Comparison of ENCODE assay signal across 1 cellular context in genomic region chr1:41240806-41241747, GRCh38.
TF ChIP-seq lines count a peak whose summit lies in the region.

No MANE protein-coding gene starts in this region.

TF ChIP-seq in HepG2, 621 proteins besides CTCF, POLR2A, EP300 and RAD21 (continued from another document and continues in another):
- TF ChIP-seq AKNA (CRISPR knock-in tag; IDR thresholded peaks at IDR 0.05; ENCODE audit: borderline replicate concordance): no peak
- TF ChIP-seq E2F1 (CRISPR knock-in tag; IDR thresholded peaks at IDR 0.05): no peak
- TF ChIP-seq GRHL1 (CRISPR knock-in tag; conservative IDR thresholded peaks at IDR 0.05): no peak
- TF ChIP-seq DRAP1 (CRISPR knock-in tag; IDR thresholded peaks at IDR 0.05): no peak
- no peak for TF ChIP-seq ZNF280D (CRISPR knock-in tag; IDR thresholded peaks at IDR 0.05)
- TF ChIP-seq ZBTB26 (CRISPR knock-in tag; IDR thresholded peaks at IDR 0.05; ENCODE audit: borderline replicate concordance): no peak
- no peak for TF ChIP-seq PLSCR1 (CRISPR knock-in tag; IDR thresholded peaks at IDR 0.05; ENCODE audit: borderline replicate concordance)
- TF ChIP-seq CBX5 (CRISPR knock-in tag; IDR thresholded peaks at IDR 0.05; ENCODE audit: borderline replicate concordance): no peak
- no peak for TF ChIP-seq ZBTB3 (CRISPR knock-in tag; IDR thresholded peaks at IDR 0.05; ENCODE audit: borderline replicate concordance, low read depth)
- no peak for TF ChIP-seq ZC3H13 (CRISPR knock-in tag; IDR thresholded peaks at IDR 0.05)
- TF ChIP-seq GATAD1 (CRISPR knock-in tag; IDR thresholded peaks at IDR 0.05): no peak
- peak; percentile 79; the same call in 1 of the 2 replicates for TF ChIP-seq ZNF235 (CRISPR knock-in tag; IDR thresholded peaks at IDR 0.05; ENCODE audit: borderline replicate concordance)
- no peak for TF ChIP-seq BCL3 (CRISPR knock-in tag; IDR thresholded peaks at IDR 0.05)
- TF ChIP-seq ZNF761 (CRISPR knock-in tag; conservative IDR thresholded peaks at IDR 0.05): no peak
- no peak for TF ChIP-seq KLF16 (CRISPR knock-in tag; IDR thresholded peaks at IDR 0.05)
- no peak for TF ChIP-seq ZUFSP (CRISPR knock-in tag; IDR thresholded peaks at IDR 0.05; ENCODE audit: borderline replicate concordance)
- no peak for TF ChIP-seq ZBTB25 (CRISPR knock-in tag; IDR thresholded peaks at IDR 0.05)
- no peak for TF ChIP-seq NR2F2 (IDR thresholded peaks at IDR 0.05; ENCODE audit: borderline replicate concordance, low read depth)
- no peak for TF ChIP-seq ZNF337 (CRISPR knock-in tag; IDR thresholded peaks at IDR 0.05; ENCODE audit: borderline replicate concordance, low read depth)
- TF ChIP-seq MEIS2 (CRISPR knock-in tag; IDR thresholded peaks at IDR 0.05): no peak
- peak; percentile 32; the same call in 1 of the 2 replicates for TF ChIP-seq CCDC6 (CRISPR knock-in tag; IDR thresholded peaks at IDR 0.05)
- TF ChIP-seq CHCHD3 (CRISPR knock-in tag; IDR thresholded peaks at IDR 0.05): 0 out of 2 replicates have a peak, but pooled peaks have one; percentile 27
- peak; percentile 54 for TF ChIP-seq TAF1 (CRISPR knock-in tag; IDR thresholded peaks at IDR 0.05)
- TF ChIP-seq RBAK (CRISPR knock-in tag; IDR thresholded peaks at IDR 0.05): no peak
- TF ChIP-seq DDIT3 (CRISPR knock-in tag; IDR thresholded peaks at IDR 0.05): no peak
- TF ChIP-seq TMF1 (CRISPR knock-in tag; IDR thresholded peaks at IDR 0.05; ENCODE audit: low read depth): no peak
- TF ChIP-seq PAF1 (CRISPR knock-in tag; IDR thresholded peaks at IDR 0.05): no peak
- 0 out of 2 replicates have a peak, but pooled peaks have one; percentile 26 for TF ChIP-seq ZNF710 (CRISPR knock-in tag; IDR thresholded peaks at IDR 0.05; ENCODE audit: borderline replicate concordance)
- TF ChIP-seq ZNF282 (IDR thresholded peaks at IDR 0.05; ENCODE audit: partially characterized antibody): no peak
- TF ChIP-seq NFIB (CRISPR knock-in tag; IDR thresholded peaks at IDR 0.05; ENCODE audit: borderline replicate concordance): no peak
- 0 out of 2 replicates have a peak, but pooled peaks have one; percentile 43 for TF ChIP-seq ZXDC (CRISPR knock-in tag; IDR thresholded peaks at IDR 0.05)
